ENCODE assay signal across 14 cellular contexts in genomic region chr10:35423505-35424306, GRCh38.
DNase-seq lines count a peak whose midpoint lies in the region; ATAC-seq and TF ChIP-seq lines count a peak whose summit lies in the region.
"Had no signal": no experiment of that assay in that cellular context is flagged by ENCODE, and none has a peak within 500 bp of the region (broad histone marks: within the 10 kb centered on the region; RNA-seq: fewer than 3 reads in every experiment).

No MANE protein-coding gene starts in this region.

- 94 to 97% methylated on average over 9 to 11 of the region's 11 CpGs for WGBS in transverse colon (ENCODE audit: low coverage in 1 of 2), 2 donors

- H3K9me3 Mint-ChIP-seq in activated naive CD4-positive, alpha-beta T cell treated with anti-CD3 and anti-CD28 coated beads, Interleukin-2, amount 50 U/mL, for 72 hours = no peaks in the 10 kb centered on the region
- H3K9me3 Mint-ChIP-seq: activated T-helper 17 cell treated with anti-CD3 and anti-CD28 coated beads, Interleukin-2, amount 50 U/mL, for 72 hours; T-helper 1 cell treated with Interleukin-12 subunit alpha and Interleukin-12 subunit beta and Interleukin-4 antibody, amounts not matched to agents 30 μg/mL and 1 μg/mL, for 36 hours had no signal

- no peaks in the 10 kb centered on the region for H3K27me3 ChIP-seq in foreskin keratinocyte
- H3K27me3 ChIP-seq in transverse colon = no peaks in the 10 kb centered on the region
- H3K27me3 ChIP-seq: cardiac muscle cell had no signal

- H3K36me3 Mint-ChIP-seq in activated naive CD4-positive, alpha-beta T cell treated with anti-CD3 and anti-CD28 coated beads, Interleukin-2, amount 50 U/mL, for 72 hours = no peaks in the 10 kb centered on the region

- no peak for TF ChIP-seq EP300 in transverse colon (IDR thresholded peaks at IDR 0.05; ENCODE audit: low read depth)

- H3K4me3 ChIP-seq in transverse colon = no peak overlapping the region
- H3K4me3 ChIP-seq: cardiac muscle cell, PC-9 had no signal

- no peaks in the 10 kb centered on the region for H3K36me3 ChIP-seq in transverse colon
- H3K36me3 ChIP-seq: cardiac muscle cell had no signal

- intact Hi-C loops in transverse colon (cut with DNase I; ENCODE audit: low total_unique reads) = no loop called here

- in situ Hi-C loops in transverse colon (cut with MboI; ENCODE audit: low pct_ligation_motif_present in 1 of 4, low pct_unique_long_range_greater_than_20kb in 1 of 4, low sequenced_read_pairs in 3 of 4) = no loop called here

- no peak overlapping the region for H3K27ac ChIP-seq in foreskin keratinocyte
- peak overlapping the region; percentile 13 to 45 (median 28) for H3K27ac ChIP-seq in transverse colon
- H3K27ac ChIP-seq: cardiac muscle cell, PC-9 had no signal

- H3K4me1 ChIP-seq in foreskin keratinocyte (peaks cover 48% of the 10 kb centered on the region), transverse colon (peaks cover 15 to 53% (median 33%) of the 10 kb centered on the region in 4 donors)

- TF ChIP-seq CTCF in foreskin keratinocyte (conservative IDR thresholded peaks at IDR 0.05) (peak; percentile 39), transverse colon (IDR thresholded peaks at IDR 0.05) (no peak)

- H3K27ac Mint-ChIP-seq in activated naive CD4-positive, alpha-beta T cell treated with anti-CD3 and anti-CD28 coated beads, Interleukin-2, amount 50 U/mL, for 72 hours = no peak overlapping the region
- H3K27ac Mint-ChIP-seq: activated T-helper 17 cell treated with anti-CD3 and anti-CD28 coated beads, Interleukin-2, amount 50 U/mL, for 72 hours; T-helper 1 cell treated with Interleukin-12 subunit alpha and Interleukin-12 subunit beta and Interleukin-4 antibody, amounts not matched to agents 30 μg/mL and 1 μg/mL, for 36 hours had no signal

- TF ChIP-seq POLR2A in transverse colon (IDR thresholded peaks at IDR 0.05) = no peak

- ATAC-seq in activated naive CD4-positive, alpha-beta T cell treated with anti-CD3 and anti-CD28 coated beads, Interleukin-2, amount 50 U/mL, for 72 hours = peak; percentile 47 to 61
- peak; percentile 82 for ATAC-seq in foreskin keratinocyte
- no peak for ATAC-seq in GM18517 (IDR thresholded peaks at IDR 0.05; ENCODE audit: unreplicated experiment)
- no peak for ATAC-seq in HG03039 (IDR thresholded peaks at IDR 0.05; ENCODE audit: unreplicated experiment)
- ATAC-seq: activated T-helper 17 cell treated with anti-CD3 and anti-CD28 coated beads, Interleukin-2, amount 50 U/mL, for 72 hours had no signal

- DNase-seq in activated naive CD4-positive, alpha-beta T cell treated with anti-CD3 and anti-CD28 coated beads, Interleukin-2, amount 50 U/mL, for 72 hours (ENCODE audit: low spot score in 2 of 2) = no peak
- no peak for DNase-seq in activated naive CD4-positive, alpha-beta T cell (lab: John Stamatoyannopoulos, UW)
- DNase-seq in astrocyte of the hippocampus (ENCODE audit: low read depth, low spot score) (peak; percentile 54), foreskin keratinocyte (peak; percentile 51 to 77), transverse colon (no peak), foreskin melanocyte (no peak)
- DNase-seq: NCI-H1092, nucleus accumbens, PC-9 had no signal

- no peaks in the 10 kb centered on the region for H3K9me3 ChIP-seq in transverse colon

Comparison
In these comparisons a context has a peak if more than half of its experiments do, and no peak if none do; other contexts are left out.
1. ATAC-seq: peak in activated naive CD4-positive, alpha-beta T cell treated with anti-CD3 and anti-CD28 coated beads, Interleukin-2, amount 50 U/mL, for 72 hours (2 of 2) and foreskin keratinocyte (single experiment); none in GM18517 (single experiment) and HG03039 (single experiment).
2. DNase-seq: peak in astrocyte of the hippocampus (single experiment) and foreskin keratinocyte (2 of 2); none in activated naive CD4-positive, alpha-beta T cell treated with anti-CD3 and anti-CD28 coated beads, Interleukin-2, amount 50 U/mL, for 72 hours (0 of 2), activated naive CD4-positive, alpha-beta T cell (0 of 4), transverse colon (single experiment) and foreskin melanocyte (single experiment).